ENCODE assay signal across 11 cellular contexts in the genomic region with DNA sequence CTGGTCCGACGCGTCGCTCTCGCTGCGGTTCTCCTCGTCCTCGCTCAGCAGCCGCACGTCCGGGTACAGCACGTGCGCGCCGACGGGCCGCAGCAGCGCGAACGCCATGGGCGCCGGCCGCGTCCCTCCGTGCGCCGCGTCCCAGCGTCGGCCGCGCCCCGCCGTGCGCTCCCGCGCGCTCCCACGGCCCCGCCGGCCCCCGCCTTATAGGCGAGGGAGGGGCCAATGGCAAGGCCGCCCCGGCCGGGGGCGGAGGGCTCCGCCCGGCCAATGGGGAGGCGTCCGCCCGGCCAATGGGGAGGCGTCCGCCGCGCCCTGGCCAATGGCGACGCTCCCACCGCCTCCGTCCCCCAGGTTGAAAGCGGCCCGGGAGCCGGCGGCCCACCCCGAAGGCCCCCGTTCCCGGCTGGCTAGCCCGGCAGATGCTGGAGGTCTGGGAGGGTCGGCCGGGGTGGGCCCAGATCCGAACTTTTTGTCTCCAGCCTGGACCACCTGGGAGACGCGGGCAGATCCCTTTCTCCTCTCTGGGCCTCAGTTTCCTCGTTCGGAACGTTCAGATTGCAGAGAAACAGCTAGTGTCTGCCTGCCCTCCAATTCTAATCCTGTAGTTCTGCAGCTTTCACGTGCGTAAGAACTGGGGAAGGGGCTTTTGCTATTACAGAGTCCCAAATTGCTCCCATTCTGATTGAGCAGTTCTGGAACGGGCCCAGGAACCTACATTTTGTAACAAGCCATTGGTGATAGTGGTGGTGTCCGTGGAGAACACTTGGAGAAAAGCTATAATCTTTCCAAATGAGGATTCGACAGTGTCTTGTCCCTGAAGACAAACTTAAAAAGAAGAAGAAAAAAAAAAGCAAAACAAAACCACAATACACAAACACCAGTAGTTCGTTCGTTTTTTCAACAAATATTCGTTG. TPM values are rescaled to one million over a fixed set of nuclear protein-coding genes. Genes with fewer than 3 reads are reported as not detected.
DNase-seq lines count a peak whose midpoint lies in the region; ATAC-seq, FAIRE-seq and TF ChIP-seq lines count a peak whose summit lies in the region.
"Had no signal": no experiment of that assay in that cellular context is flagged by ENCODE, and none has a peak within 500 bp of the region (broad histone marks: within the 10 kb centered on the region; RNA-seq: fewer than 3 reads in every experiment).

A gene with protein sequence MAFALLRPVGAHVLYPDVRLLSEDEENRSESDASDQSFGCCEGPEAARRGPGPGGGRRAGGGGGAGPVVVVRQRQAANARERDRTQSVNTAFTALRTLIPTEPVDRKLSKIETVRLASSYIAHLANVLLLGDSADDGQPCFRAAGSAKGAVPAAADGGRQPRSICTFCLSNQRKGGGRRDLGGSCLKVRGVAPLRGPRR (minus strand): TSS at position 180 of the 917 bp plus-strand sequence. CDS start 72 bp downstream, at position 108.

- no peaks in the 10 kb centered on the region for H3K9me3 Mint-ChIP-seq in CD4-positive, CD25-positive, alpha-beta regulatory T cell

- POLR2A ChIA-PET in K562 (lab: Yijun Ruan, JAX), result interaction anchor here (0.6 to 0.7 kb wide), 2 partner anchors 19 to 27 kb away, joined by 3 read pairs; no protein-coding TSS in a partner anchor

- H4K20me1 ChIP-seq in K562 (replicated peaks; ENCODE audit: control insufficient read depth, insufficient read depth, low read length), result no peaks in the 10 kb centered on the region

- BruUV-seq in K562 (replicated peaks; lab: Mats Ljungman, UMichigan), result no TSS peak

- peak within 1 kb of the TSS in 3 of 4 donors; percentile 31 to 69 (median 60) for H3K4me3 Mint-ChIP-seq in CD4-positive, CD25-positive, alpha-beta regulatory T cell

- H3K4me2 ChIP-seq in K562 (ENCODE audit: insufficient read depth, low read length), result peak within 1 kb of the TSS; percentile 62

- peaks cover 57% of the 10 kb centered on the region for H3K27me3 Mint-ChIP-seq in CD4-positive, CD25-positive, alpha-beta regulatory T cell

- peaks cover 0 to 6% (median 0%) of the 10 kb centered on the region in 4 donors for H3K4me1 Mint-ChIP-seq in CD4-positive, CD25-positive, alpha-beta regulatory T cell

- TF ChIP-seq EP300 in K562 (IDR thresholded peaks at IDR 0.05; ENCODE audit: low read length), result no peak

- peaks cover 9% of the 10 kb centered on the region for H3K27me3 ChIP-seq in CD4-positive, CD25-positive, alpha-beta regulatory T cell (ENCODE audit: control insufficient read depth, insufficient read depth, low read length)
- H3K27me3 ChIP-seq in MG63 (peaks cover 3% of the 10 kb centered on the region; the same call in 1 of the 2 replicates), K562 (ENCODE audit: control insufficient read depth in 2 of 2, insufficient read depth in 2 of 2, low read length in 2 of 2) (peaks cover 0 to 5% of the 10 kb centered on the region in 2 experiments; a peak in 2 of 5 replicates), left lung (peaks cover 45 to 61% of the 10 kb centered on the region in 2 donors)

- H3K79me2 ChIP-seq in K562 (ENCODE audit: control insufficient read depth, insufficient read depth, low read length), result peaks cover 7% of the 10 kb centered on the region; the same call in 2 of the 3 replicates

- peak in 1 of 3 donors; percentile 14 for DNase-seq in CD4-positive, CD25-positive, alpha-beta regulatory T cell
- DNase-seq in MG63 (peak; percentile 61), K562 (ENCODE audit: extremely low read depth in 1 of 4, low spot score in 3 of 4) (peak; percentile 83 to 98 (median 98)), left lung (no peak), middle frontal gyrus (ENCODE audit: extremely low spot score, low spot score) (no peak)

- peak in 1 of 2 donors; percentile 25 for ATAC-seq in CD4-positive, CD25-positive, alpha-beta regulatory T cell (ENCODE audit: low read depth in 2 of 2)
- ATAC-seq in K562, result peak; percentile 100
- ATAC-seq in left lung, result peak; percentile 79
- no peak for ATAC-seq in GM19035 (IDR thresholded peaks at IDR 0.05; ENCODE audit: unreplicated experiment)
- no peak for ATAC-seq in HG03159 (IDR thresholded peaks at IDR 0.05; ENCODE audit: unreplicated experiment)
- ATAC-seq in HG03354 (IDR thresholded peaks at IDR 0.05; ENCODE audit: poor library complexity, severe bottlenecking, unreplicated experiment), result no peak

- H3K9ac ChIP-seq in K562 (ENCODE audit: insufficient read depth in 1 of 2, low read depth in 2 of 2, low read length in 2 of 2), result peak within 1 kb of the TSS; percentile 27 to 92

- no peak for TF ChIP-seq POLR2A in K562 (conservative IDR thresholded peaks at IDR 0.05)

- WGBS in K562 (ENCODE audit: insufficient coverage, low coverage, missing lambda C conversion rate), result 4% methylated on average over 38 of the region's 84 CpGs

- TF ChIP-seq CTCF in K562 (IDR thresholded peaks at IDR 0.05 in 2 of 3, conservative IDR thresholded peaks at IDR 0.05 in 1 of 3; ENCODE audit: insufficient read depth in 2 of 3, low read depth in 1 of 3, low read length in 3 of 3) (no peak), left lung (IDR thresholded peaks at IDR 0.05) (no peak)

- no peak within 1 kb of the TSS for H3K4me3 ChIP-seq in CD4-positive, CD25-positive, alpha-beta regulatory T cell (ENCODE audit: low read depth, low read length)
- peak within 1 kb of the TSS; percentile 32 for H3K4me3 ChIP-seq in MG63
- peak within 1 kb of the TSS; percentile 46 for H3K4me3 ChIP-seq in K562
- peak within 1 kb of the TSS in 1 of 2 donors; percentile 18 for H3K4me3 ChIP-seq in left lung
- H3K4me3 ChIP-seq: thoracic aorta had no signal

- H3K9me3 ChIP-seq in CD4-positive, CD25-positive, alpha-beta regulatory T cell (ENCODE audit: control insufficient read depth in 2 of 2, low read length in 2 of 2), result no peaks in the 10 kb centered on the region
- H3K9me3 ChIP-seq in MG63 (no peaks in the 10 kb centered on the region), K562 (replicated peaks; ENCODE audit: control insufficient read depth, insufficient read depth, low read depth, low read length) (no peaks in the 10 kb centered on the region), left lung (no peaks in the 10 kb centered on the region)
- H3K9me3 ChIP-seq: thoracic aorta had no signal

- intact Hi-C loops in K562 (cut with micrococcal nuclease), result no loop called here
- intact Hi-C loops in left lung (cut with DNase I), result no loop called here

- H3K9me1 ChIP-seq in K562 (ENCODE audit: control insufficient read depth, insufficient read depth, low read length), result no peaks in the 10 kb centered on the region

- H3K27ac ChIP-seq in CD4-positive, CD25-positive, alpha-beta regulatory T cell (ENCODE audit: insufficient read depth, low read length, poor library complexity, severe bottlenecking), result no peak within 1 kb of the TSS
- H3K27ac ChIP-seq in K562 (ENCODE audit: extremely low read depth, low read depth, low read length) (no peak within 1 kb of the TSS), left lung (peak within 1 kb of the TSS in 1 of 2 donors; percentile 48)
- H3K27ac ChIP-seq: thoracic aorta had no signal

- H3K36me3 Mint-ChIP-seq in CD4-positive, CD25-positive, alpha-beta regulatory T cell, result no peaks in the 10 kb centered on the region

- H2AFZ ChIP-seq in K562 (ENCODE audit: low read depth, low read length), result peak within 1 kb of the TSS; percentile 79

- in situ Hi-C loops in K562 (cut with MboI), result no loop called here

- no peak for TF ChIP-seq RAD21 in K562 (CRISPR knock-in tag; conservative IDR thresholded peaks at IDR 0.05 in 1 of 2, IDR thresholded peaks at IDR 0.05 in 1 of 2)

- H3K27ac Mint-ChIP-seq in CD4-positive, CD25-positive, alpha-beta regulatory T cell, result no peak within 1 kb of the TSS

- H3K4me1 ChIP-seq in CD4-positive, CD25-positive, alpha-beta regulatory T cell (ENCODE audit: control insufficient read depth, insufficient read depth, low read length, poor library complexity, severe bottlenecking), result peaks cover 5% of the 10 kb centered on the region
- H3K4me1 ChIP-seq in K562 (replicated peaks in 1 of 2; ENCODE audit: control insufficient read depth in 2 of 2, insufficient read depth in 2 of 2, low read length in 2 of 2) (peaks cover 6 to 29% of the 10 kb centered on the region in 2 experiments; a peak in 3 of 5 replicates), left lung (peaks cover 0 to 9% of the 10 kb centered on the region in 2 donors)

- CTCF ChIA-PET in K562 (lab: Yijun Ruan, JAX; ENCODE audit: low intra/inter-chr PET ratio), result no interaction called here

- no peaks in the 10 kb centered on the region for H3K36me3 ChIP-seq in CD4-positive, CD25-positive, alpha-beta regulatory T cell (ENCODE audit: control insufficient read depth, insufficient read depth, low read length)
- H3K36me3 ChIP-seq in MG63, result no peaks in the 10 kb centered on the region
- H3K36me3 ChIP-seq in K562 (ENCODE audit: control insufficient read depth, insufficient read depth, low read length), result no peaks in the 10 kb centered on the region
- no peaks in the 10 kb centered on the region for H3K36me3 ChIP-seq in left lung
- H3K36me3 ChIP-seq: thoracic aorta had no signal

- peak; percentile 61 for FAIRE-seq in K562 (lab: Jason Lieb, UNC)
- FAIRE-seq: keratinocyte had no signal

TF ChIP-seq in K562, 482 proteins besides CTCF, POLR2A, EP300 and RAD21 (continues in another document):
- 0 out of 4 replicates have a peak, but pooled peaks of 1 of the 2 experiments have one; percentile 10 for TF ChIP-seq NONO (IDR thresholded peaks at IDR 0.05; ENCODE audit: low read depth in 2 of 2, low read length in 1 of 2)
- TF ChIP-seq MTA3 (IDR thresholded peaks at IDR 0.05; ENCODE audit: borderline replicate concordance), result peak; percentile 70

RNA-seq across cellular contexts. Expression of the gene that starts here (rescaled TPM):
- not detected for total RNA-seq in CD4-positive, CD25-positive, alpha-beta regulatory T cell
- not detected for polyA plus RNA-seq in CD4-positive, CD25-positive, alpha-beta regulatory T cell
- 0.42 TPM in 1 of 2 replicates, not detected in the other for total RNA-seq in MG63 (2014; rRNA removed; shearing (Covaris generic); ENCODE audit: low replicate concordance)
- total RNA-seq in K562 (2011; cell fraction: chromatin; rRNA removed; ENCODE audit: low replicate concordance), result 0.79 and 1.6 TPM in 2 replicates
- total RNA-seq in K562 (2011; cell fraction: nucleolus; rRNA removed), result 1.6 and 2.0 TPM in 2 replicates
- total RNA-seq in K562 (2011; cell fraction: nucleoplasm; rRNA removed), result 1.6 and 1.8 TPM in 2 replicates
- total RNA-seq in K562 (2014; rRNA removed) (2.3 and 4.4 TPM in 2 replicates), K562 (2014; rRNA removed; fragmentation: Illumina TruSeq; extraction: Trizol) (0.96 and 1.2 TPM in 2 replicates), K562 (2015; rRNA removed; fragmentation: Illumina TruSeq; extraction: Trizol) (1.2 and 2.0 TPM in 2 replicates), K562 (2021) (3.8 and 5.0 TPM in 2 replicates), left lung (under 1 TPM; 0.18 to 0.52 TPM)
- polyA plus RNA-seq in K562 (2011; rRNA removed) (0.93 and 1.7 TPM in 2 replicates), K562 (2014; fragmentation: Illumina TruSeq; extraction: Trizol) (0.62 and 0.98 TPM in 2 replicates), K562 (2014; fragmentation: Nextera tagmentation; extraction: Ambion mirVana) (under 1 TPM; 0.04 to 0.13 TPM), K562 (2014; rRNA removed) (4.2 and 4.5 TPM in 2 replicates)
- 1.8 and 4.0 TPM in 2 replicates for polyA plus RNA-seq in K562 (2011; cell fraction: cytosol; rRNA removed)
- 2.4 and 2.7 TPM in 2 replicates for polyA plus RNA-seq in K562 (2011; cell fraction: nucleus; rRNA removed)
- 2.4 and 2.8 TPM in 2 replicates for polyA plus RNA-seq in K562 (2012)
- 0.28 and 0.33 TPM in 2 replicates for polyA minus RNA-seq in K562 (2011; rRNA and poly(A)+ RNA removed)
- 0.57 and 2.8 TPM in 2 replicates for polyA minus RNA-seq in K562 (2011; cell fraction: cytosol; rRNA and poly(A)+ RNA removed)
- polyA minus RNA-seq in K562 (2011; cell fraction: nucleus; rRNA and poly(A)+ RNA removed), result 1.1 and 1.2 TPM in 2 replicates
- total RNA-seq: T-helper 1 cell treated with Interleukin-12 subunit alpha and Interleukin-12 subunit beta and Interleukin-4 antibody, amounts not matched to agents 30 ng/mL and 1 ng/mL, for 36 hours; thoracic aorta had no signal
- polyA plus RNA-seq: keratinocyte had no signal

Comparison
In these comparisons a context has a peak if more than half of its experiments do, and no peak if none do; other contexts are left out.
1. Peak in DNase-seq and H3K4me3 ChIP-seq in MG63; RNA of the gene not detected or under 1 TPM.
2. Peak in ATAC-seq in left lung; RNA of the gene not detected or under 1 TPM.
3. DNase-seq: peak in K562 (4 of 4); none in left lung (0 of 2) and middle frontal gyrus (single experiment).